28 cellular contexts compared by ENCODE assay signal in the genomic region with DNA sequence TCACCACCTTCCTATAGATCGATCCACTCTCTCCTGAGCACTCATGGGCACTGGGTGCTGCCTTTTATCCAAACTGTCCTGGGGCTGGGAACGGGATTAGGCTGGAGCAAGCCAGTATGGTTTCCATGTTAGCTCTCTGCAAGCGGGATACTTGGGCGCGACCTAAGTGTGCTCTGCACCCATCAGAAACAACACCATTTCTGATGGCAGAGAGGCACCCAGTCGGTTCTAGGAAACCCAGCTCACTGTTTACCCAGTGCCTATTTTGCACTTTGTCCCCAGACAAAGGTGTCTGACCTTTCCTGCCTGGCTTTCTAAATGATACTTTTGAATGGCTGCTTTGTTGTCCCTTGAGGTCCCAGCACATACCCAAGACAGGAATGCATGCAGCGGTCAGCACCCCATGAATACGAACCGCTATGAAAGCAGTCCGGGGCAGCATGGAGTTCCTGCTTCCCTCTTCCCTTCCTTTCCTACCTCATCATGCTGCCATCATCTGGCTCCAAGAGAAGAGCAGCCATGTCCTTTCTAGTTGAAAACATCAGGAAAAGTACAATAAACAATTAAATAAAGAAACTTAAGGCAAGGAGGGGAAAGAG.
DNase-seq lines count a peak whose midpoint lies in the region; ATAC-seq and TF ChIP-seq lines count a peak whose summit lies in the region.
"Had no signal": no experiment of that assay in that cellular context is flagged by ENCODE, and none has a peak within 500 bp of the region (broad histone marks: within the 10 kb centered on the region; RNA-seq: fewer than 3 reads in every experiment).

No MANE protein-coding gene starts in this region.

- peak overlapping the region; percentile 4 for H3K27ac Mint-ChIP-seq in Calu3 (ENCODE audit: unreplicated experiment)
- H3K27ac Mint-ChIP-seq: B cell; CD8-positive, alpha-beta T cell had no signal

- no peaks in the 10 kb centered on the region for H3K9me3 Mint-ChIP-seq in Calu3 (ENCODE audit: low read depth, unreplicated experiment)
- H3K9me3 Mint-ChIP-seq: CD8-positive, alpha-beta T cell had no signal

- H4K20me1 ChIP-seq in osteoblast (ENCODE audit: insufficient read depth, low read length): no peaks in the 10 kb centered on the region

- no peaks in the 10 kb centered on the region for H3K27me3 Mint-ChIP-seq in Calu3 (ENCODE audit: unreplicated experiment)

- no peaks in the 10 kb centered on the region for H3K36me3 Mint-ChIP-seq in Calu3 (ENCODE audit: insufficient read depth, unreplicated experiment)
- H3K36me3 Mint-ChIP-seq: CD8-positive, alpha-beta T cell had no signal

- no peak for DNase-seq in Calu3
- DNase-seq in mucosa of descending colon: no peak
- DNase-seq in osteoblast (ENCODE audit: insufficient read length, low spot score, missing footprints): peak; percentile 22
- no peak for DNase-seq in DMS53 treated with DMSO at 0.1 percent for 48 hours (lab: John Stamatoyannopoulos, UW; ENCODE audit: unreplicated experiment)
- DNase-seq in SIG-M5 (lab: John Stamatoyannopoulos, UW): no peak
- no peak for DNase-seq in effector CD8-positive, alpha-beta T cell (lab: John Stamatoyannopoulos, UW)
- DNase-seq: Caco-2; CD8-positive, alpha-beta T cell; DMS 273 treated with DMSO at 0.1 percent for 48 hours; DND-41; Kasumi-1; NCI-H1092 treated with DMSO at 0.1 percent for 48 hours; NCI-H1436; NCI-H187; NCI-H2081 treated with DMSO at 0.1 percent for 48 hours; NCI-H2171; NCI-H345; NCI-H524; NCI-H748 treated with DMSO at 0.1 percent for 48 hours had no signal

- 0 out of 2 replicates have a peak overlapping the region, but pooled peaks have one; percentile 25 for H3K9ac ChIP-seq in iPS-20b (ENCODE audit: low read depth, low read length)

- H3K27me3 ChIP-seq in iPS-20b (ENCODE audit: insufficient read depth, low read length): no peaks in the 10 kb centered on the region
- H3K27me3 ChIP-seq in osteoblast (ENCODE audit: insufficient read depth, low read length): no peaks in the 10 kb centered on the region
- H3K27me3 ChIP-seq: SJSA1 had no signal

- H3K4me2 ChIP-seq in osteoblast (ENCODE audit: insufficient read depth, low read length): no peak overlapping the region

- intact Hi-C loops in Calu3 (cut with micrococcal nuclease; ENCODE audit: unreplicated experiment): no loop called here
- intact Hi-C loops in mucosa of descending colon (cut with DNase I, micrococcal nuclease): no loop called here

- H3K4me1 ChIP-seq in iPS-20b (ENCODE audit: insufficient read depth, low read length) (peaks cover 3% of the 10 kb centered on the region; the same call in 1 of the 2 replicates), mucosa of descending colon (ENCODE audit: low read depth) (no peaks in the 10 kb centered on the region), osteoblast (ENCODE audit: insufficient read depth, low read length) (no peaks in the 10 kb centered on the region)

- H3K9me3 ChIP-seq in iPS-20b (ENCODE audit: insufficient read depth, low read depth, low read length) (no peaks in the 10 kb centered on the region), mucosa of descending colon (no peaks in the 10 kb centered on the region), osteoblast (ENCODE audit: low read depth, low read length) (no peaks in the 10 kb centered on the region)
- H3K9me3 ChIP-seq: Caco-2, SJSA1 had no signal

- H3K27ac ChIP-seq in iPS-20b (ENCODE audit: low read length) (no peak overlapping the region), osteoblast (ENCODE audit: low read depth, low read length) (no peak overlapping the region)
- H3K27ac ChIP-seq: 22Rv1, C4-2B, HL-60, PC-9, SJSA1 had no signal

- no peaks in the 10 kb centered on the region for H3K79me2 ChIP-seq in osteoblast (ENCODE audit: insufficient read depth, low read length)

- ATAC-seq in mucosa of descending colon: peak; percentile 8
- ATAC-seq: CD8-positive, alpha-beta T cell; K562; Right ventricle myocardium inferior had no signal

- H3K4me3 ChIP-seq in iPS-20b (ENCODE audit: low read length): no peak overlapping the region
- H3K4me3 ChIP-seq in mucosa of descending colon: no peak overlapping the region
- H3K4me3 ChIP-seq in osteoblast (ENCODE audit: insufficient read depth, low read length): no peak overlapping the region
- H3K4me3 ChIP-seq: K562, PC-9, SJSA1 had no signal

- no peak overlapping the region for H3K4me3 Mint-ChIP-seq in Calu3 (ENCODE audit: low read depth, unreplicated experiment)
- H3K4me3 Mint-ChIP-seq: B cell; CD8-positive, alpha-beta T cell had no signal

- no TSS peak for BruUV-seq in Calu3 (replicated peaks; lab: Mats Ljungman, UMichigan)

- H3K36me3 ChIP-seq in iPS-20b (ENCODE audit: insufficient read depth, low read depth, low read length): no peaks in the 10 kb centered on the region
- H3K36me3 ChIP-seq in mucosa of descending colon (ENCODE audit: low read depth): no peaks in the 10 kb centered on the region
- no peaks in the 10 kb centered on the region for H3K36me3 ChIP-seq in osteoblast (ENCODE audit: insufficient read depth, low read length)
- H3K36me3 ChIP-seq: SJSA1 had no signal

- TF ChIP-seq CTCF in Calu3 (IDR thresholded peaks at IDR 0.05; ENCODE audit: unreplicated experiment): no peak
- no peak for TF ChIP-seq CTCF in mucosa of descending colon (IDR thresholded peaks at IDR 0.05)
- TF ChIP-seq CTCF in osteoblast (IDR thresholded peaks at IDR 0.05; ENCODE audit: extremely low read depth, low read depth, low read length): no peak

- no peak overlapping the region for H2AFZ ChIP-seq in osteoblast (ENCODE audit: low read length)
- H2AFZ ChIP-seq: PC-9 had no signal

- H3K4me1 Mint-ChIP-seq in Calu3 (ENCODE audit: low read depth, unreplicated experiment): peaks cover 39% of the 10 kb centered on the region
- H3K4me1 Mint-ChIP-seq: B cell had no signal

- CTCF ChIA-PET in Calu3 (lab: Charles Lee): no interaction called here
